In genomic region chr4:26199566-26199965, GRCh38 we compare ENCODE assay signal across 1 cellular context.
TF ChIP-seq lines count a peak whose summit lies in the region.

No MANE protein-coding gene starts in this region.

TF ChIP-seq in GM23338, 12 proteins besides CTCF, POLR2A, EP300 and RAD21 (continued from another document):
- TF ChIP-seq ZNF462 (CRISPR knock-in tag; IDR thresholded peaks at IDR 0.05) (no peak), CREB1 (CRISPR knock-in tag; IDR thresholded peaks at IDR 0.05; ENCODE audit: low read depth) (no peak), JUNB (IDR thresholded peaks at IDR 0.05; ENCODE audit: unreplicated experiment) (no peak), ZNF331 (CRISPR knock-in tag; IDR thresholded peaks at IDR 0.05; ENCODE audit: low read depth) (no peak)
